18 cellular contexts compared by ENCODE assay signal in the genomic region with DNA sequence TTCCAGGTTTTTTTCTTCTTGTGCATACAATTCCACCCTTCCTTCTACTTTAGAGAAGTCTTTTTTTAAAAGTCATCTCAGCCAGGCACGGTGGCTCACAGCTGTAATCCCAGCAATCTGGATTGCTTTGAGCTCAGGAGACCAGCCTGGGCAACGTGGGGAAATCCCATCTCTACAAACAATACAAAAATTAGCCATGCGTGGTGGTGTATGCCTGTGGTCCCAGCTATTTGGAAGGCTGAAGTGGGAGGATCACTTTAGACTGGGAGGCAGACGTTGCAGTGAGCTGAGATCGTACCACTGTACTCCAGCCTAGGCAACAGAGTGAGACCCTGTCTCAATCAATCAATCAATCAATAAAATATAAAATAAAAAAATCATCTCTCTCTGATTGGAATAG.
A peak's percentile ranks its signal among the peaks of the same experiment; 100 is the strongest.
DNase-seq lines count a peak whose midpoint lies in the region; ATAC-seq lines count a peak whose summit lies in the region.
"Had no signal": no experiment of that assay in that cellular context is flagged by ENCODE, and none has a peak within 500 bp of the region (broad histone marks: within the 10 kb centered on the region; RNA-seq: fewer than 3 reads in every experiment).

No MANE protein-coding gene starts in this region.

- no peak overlapping the region for H3K4me3 Mint-ChIP-seq in stimulated activated naive B cell treated with anti-CD40 and anti-IgM and Interleukin-4, amounts not matched to agents 10 μg/mL and 1 μg/mL and 100 μg/mL, for 72 hours
- H3K4me3 Mint-ChIP-seq: CD4-positive, alpha-beta memory T cell; stimulated activated naive CD8-positive, alpha-beta T cell treated with anti-CD3 and anti-CD28 coated beads, Interleukin-15, amount 100 ng/mL, for 72 hours; T-helper 2 cell treated with Interferon-gamma antibody and Interleukin-4, amounts not matched to agents 5 μg/mL and 100 μg/mL, for 36 hours had no signal

- DNase-seq in NCI-H2196 (lab: John Stamatoyannopoulos, UW; ENCODE audit: unreplicated experiment) (peak; percentile 20), NCI-H2196 treated with DMSO at 0.1 percent for 48 hours (lab: John Stamatoyannopoulos, UW; ENCODE audit: unreplicated experiment) (no peak), ecto neural progenitor cell (ENCODE audit: low spot score) (peak; percentile 55)
- no peak for DNase-seq in stimulated activated naive B cell treated with anti-CD40 and anti-IgM and Interleukin-4, amounts not matched to agents 10 μg/mL and 1 μg/mL and 100 μg/mL, for 72 hours
- DNase-seq in activated naive CD4-positive, alpha-beta T cell (lab: John Stamatoyannopoulos, UW) = no peak
- DNase-seq: activated gamma-delta T cell treated with Interleukin-2 at 50 U/mL for 16 hours; anterior cingulate cortex; CD4-positive, alpha-beta memory T cell; hippocampal formation; right cardiac atrium; stimulated activated naive CD8-positive, alpha-beta T cell treated with anti-CD3 and anti-CD28 coated beads, Interleukin-15, amount 100 ng/mL, for 72 hours; uterus had no signal

- H3K27me3 ChIP-seq in HUES48 (ENCODE audit: control insufficient read depth, insufficient read depth, low read length) = no peaks in the 10 kb centered on the region
- H3K27me3 ChIP-seq: neutrophil, uterus had no signal

- peak; percentile 27 to 47 for ATAC-seq in stimulated activated naive B cell treated with anti-CD40 and anti-IgM and Interleukin-4, amounts not matched to agents 10 μg/mL and 1 μg/mL and 100 μg/mL, for 72 hours (replicated peaks)
- ATAC-seq in HG03521 (IDR thresholded peaks at IDR 0.05; ENCODE audit: unreplicated experiment) (no peak), GM19397 (IDR thresholded peaks at IDR 0.05; ENCODE audit: unreplicated experiment) (no peak)
- ATAC-seq: activated CD4-positive, CD25-positive, alpha-beta regulatory T cell treated with anti-CD3 and anti-CD28 coated beads, Interleukin-2, amount 50 U/mL, for 24 hours; right cardiac atrium; stimulated activated naive CD8-positive, alpha-beta T cell treated with anti-CD3 and anti-CD28 coated beads, Interleukin-15, amount 100 ng/mL, for 72 hours had no signal

- H3K27ac ChIP-seq in HUES48 (ENCODE audit: low read depth, low read length) = peak overlapping the region; percentile 93
- H3K27ac ChIP-seq: neutrophil, uterus had no signal

- H3K4me1 Mint-ChIP-seq in stimulated activated naive B cell treated with anti-CD40 and anti-IgM and Interleukin-4, amounts not matched to agents 10 μg/mL and 1 μg/mL and 100 μg/mL, for 72 hours = peaks cover 9 to 17% of the 10 kb centered on the region in 2 donors

- H3K36me3 ChIP-seq in HUES48 (ENCODE audit: control insufficient read depth, insufficient read depth, low read length) = peaks cover 41% of the 10 kb centered on the region
- H3K36me3 ChIP-seq: neutrophil, uterus had no signal

- H3K27ac Mint-ChIP-seq in stimulated activated naive B cell treated with anti-CD40 and anti-IgM and Interleukin-4, amounts not matched to agents 10 μg/mL and 1 μg/mL and 100 μg/mL, for 72 hours = no peak overlapping the region
- H3K27ac Mint-ChIP-seq: stimulated activated naive CD8-positive, alpha-beta T cell treated with anti-CD3 and anti-CD28 coated beads, Interleukin-15, amount 100 ng/mL, for 72 hours; T-helper 2 cell treated with Interferon-gamma antibody and Interleukin-4, amounts not matched to agents 5 μg/mL and 100 μg/mL, for 36 hours had no signal

- H3K4me3 ChIP-seq in HUES48 (ENCODE audit: low read depth, low read length) = no peak overlapping the region
- H3K4me3 ChIP-seq: uterus had no signal

- no peaks in the 10 kb centered on the region for H3K9me3 ChIP-seq in HUES48 (ENCODE audit: control insufficient read depth, insufficient read depth, low read length)
- H3K9me3 ChIP-seq: neutrophil, uterus had no signal

- no peaks in the 10 kb centered on the region for H3K9me3 Mint-ChIP-seq in stimulated activated naive B cell treated with anti-CD40 and anti-IgM and Interleukin-4, amounts not matched to agents 10 μg/mL and 1 μg/mL and 100 μg/mL, for 72 hours
- H3K9me3 Mint-ChIP-seq: CD4-positive, alpha-beta memory T cell; stimulated activated naive CD8-positive, alpha-beta T cell treated with anti-CD3 and anti-CD28 coated beads, Interleukin-15, amount 100 ng/mL, for 72 hours; T-helper 2 cell treated with Interferon-gamma antibody and Interleukin-4, amounts not matched to agents 5 μg/mL and 100 μg/mL, for 36 hours had no signal

- peaks cover 0 to 4% of the 10 kb centered on the region in 2 donors for H3K36me3 Mint-ChIP-seq in stimulated activated naive B cell treated with anti-CD40 and anti-IgM and Interleukin-4, amounts not matched to agents 10 μg/mL and 1 μg/mL and 100 μg/mL, for 72 hours

- H3K9ac ChIP-seq in HUES48 (ENCODE audit: low read depth, low read length) = no peak overlapping the region

- peaks cover 18% of the 10 kb centered on the region for H3K4me1 ChIP-seq in HUES48 (ENCODE audit: control insufficient read depth, insufficient read depth, low read length)
- H3K4me1 ChIP-seq: uterus had no signal

- H3K27me3 Mint-ChIP-seq in stimulated activated naive B cell treated with anti-CD40 and anti-IgM and Interleukin-4, amounts not matched to agents 10 μg/mL and 1 μg/mL and 100 μg/mL, for 72 hours = no peaks in the 10 kb centered on the region
- H3K27me3 Mint-ChIP-seq: CD4-positive, alpha-beta memory T cell; stimulated activated naive CD8-positive, alpha-beta T cell treated with anti-CD3 and anti-CD28 coated beads, Interleukin-15, amount 100 ng/mL, for 72 hours had no signal

Comparison
In these comparisons a context has a peak if more than half of its experiments do, and no peak if none do; other contexts are left out.
1. DNase-seq: peak in NCI-H2196 (single experiment) and ecto neural progenitor cell (single experiment); none in NCI-H2196 treated with DMSO at 0.1 percent for 48 hours (single experiment), stimulated activated naive B cell treated with anti-CD40 and anti-IgM and Interleukin-4, amounts not matched to agents 10 μg/mL and 1 μg/mL and 100 μg/mL, for 72 hours (single experiment) and activated naive CD4-positive, alpha-beta T cell (0 of 4).
2. ATAC-seq: peak in stimulated activated naive B cell treated with anti-CD40 and anti-IgM and Interleukin-4, amounts not matched to agents 10 μg/mL and 1 μg/mL and 100 μg/mL, for 72 hours (2 of 2); none in HG03521 (single experiment) and GM19397 (single experiment).